Comparison of ENCODE assay signal across 8 cellular contexts in the genomic region with DNA sequence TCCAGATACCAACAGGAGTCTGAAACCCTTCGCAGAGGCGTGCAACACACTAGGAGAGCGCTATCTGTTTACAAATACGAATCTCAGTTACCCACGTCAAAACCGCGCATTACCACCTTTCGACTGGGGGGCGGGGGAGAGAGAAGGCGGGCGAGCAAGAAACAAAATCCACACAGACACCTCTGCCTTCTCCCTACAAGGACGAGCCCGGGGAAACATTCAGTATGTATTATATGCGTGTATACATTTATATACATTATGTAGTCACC. TPM values are rescaled to one million over a fixed set of nuclear protein-coding genes. Genes with fewer than 3 reads are reported as not detected.
DNase-seq lines count a peak whose midpoint lies in the region; ATAC-seq and TF ChIP-seq lines count a peak whose summit lies in the region.

No MANE protein-coding gene starts in this region.

- DNase-seq in SIG-M5 treated with dmso at 0.1 percent for 504 hours (lab: John Stamatoyannopoulos, UW; ENCODE audit: unreplicated experiment) (peak; percentile 68), SIG-M5 (lab: John Stamatoyannopoulos, UW) (no peak), HL-60 (ENCODE audit: low read depth in 1 of 2, low spot score in 1 of 2) (peak; percentile 60 to 65), RPMI8226 (peak; percentile 86), head of caudate nucleus (peak in 37 of 42 donors; percentile 3 to 62 (median 31)), psoas muscle (peak; percentile 30 to 65), uterus (peak; percentile 27 to 53)
- DNase-seq in activated T-helper 9 cell treated with anti-CD3 and anti-CD28 coated beads, Interleukin-2, amount 50 U/mL, for 16 hours (ENCODE audit: low read depth) = peak; percentile 64

- TF ChIP-seq CTCF in HL-60 (IDR thresholded peaks at IDR 0.05; ENCODE audit: insufficient read depth, low read length) (no peak), psoas muscle (IDR thresholded peaks at IDR 0.05) (no peak), uterus (IDR thresholded peaks at IDR 0.05) (no peak)

- H3K4me1 ChIP-seq in psoas muscle (peaks cover 42% of the 10 kb centered on the region), uterus (no peaks in the 10 kb centered on the region)

- H3K4me3 ChIP-seq in HL-60 (replicated peaks; ENCODE audit: insufficient read depth, low read length) = peak overlapping the region; percentile 87
- H3K4me3 ChIP-seq in psoas muscle = peak overlapping the region; percentile 91
- H3K4me3 ChIP-seq in uterus = peak overlapping the region; percentile 63 to 88

- TF ChIP-seq POLR2A in uterus (IDR thresholded peaks at IDR 0.05) = peak in 1 of 2 donors; percentile 46

- intact Hi-C loops in head of caudate nucleus (cut with DNase I) = loop anchor here (10.0 kb wide), 2 partner anchors 147 to 153 kb away; a partner anchor contains a TSS
- intact Hi-C loops in psoas muscle (cut with DNase I) = loop anchor here (2.0 to 10.0 kb wide), 4 partner anchors 50 to 125 kb away; a partner anchor contains a TSS
- intact Hi-C loops in uterus (cut with DNase I; ENCODE audit: low total_unique reads) = no loop called here

- H3K9me3 ChIP-seq in psoas muscle = no peaks in the 10 kb centered on the region
- H3K9me3 ChIP-seq in uterus = no peaks in the 10 kb centered on the region

- peak; percentile 55 to 79 (median 72) for ATAC-seq in psoas muscle

- peak overlapping the region; percentile 81 for H3K27ac ChIP-seq in HL-60 (replicated peaks)
- H3K27ac ChIP-seq in psoas muscle = peak overlapping the region; percentile 92
- peak overlapping the region; percentile 91 to 92 for H3K27ac ChIP-seq in uterus

- no peaks in the 10 kb centered on the region for H3K27me3 ChIP-seq in HL-60 (ENCODE audit: insufficient read depth, poor library complexity, severe bottlenecking)
- H3K27me3 ChIP-seq in psoas muscle (ENCODE audit: insufficient read depth in 3 of 3, low read length in 2 of 3) = no peaks in the 10 kb centered on the region
- no peaks in the 10 kb centered on the region for H3K27me3 ChIP-seq in uterus

- H3K36me3 ChIP-seq in psoas muscle (ENCODE audit: insufficient read depth in 1 of 2, low read depth in 1 of 2) = no peaks in the 10 kb centered on the region
- no peaks in the 10 kb centered on the region for H3K36me3 ChIP-seq in uterus

- 0% methylated on average over 14 of the region's 14 CpGs for WGBS in psoas muscle, 3 donors

RNA-seq across cellular contexts. Expression of a gene that starts 0.7 kb away (rescaled TPM):
- 10 to 100 TPM; 44.3 to 70.5 (median 54.6) TPM for total RNA-seq in psoas muscle
- polyA plus RNA-seq in psoas muscle = 10 to 100 TPM; 13.3 to 50.8 (median 38.2) TPM
- total RNA-seq in uterus = 100 to 1,000 TPM; 105 to 138 (median 127) TPM

RNA-seq across cellular contexts. Expression of a gene that starts 50.0 kb away (rescaled TPM):
- total RNA-seq in psoas muscle (10 to 100 TPM in 2 of 4 donors, 1 to 10 TPM in 2; 5.6 to 12.2 (median 10.2) TPM), uterus (100 to 1,000 TPM in 1 of 4 donors, 10 to 100 TPM in 1, 1 to 10 TPM in 2; 1.8 to 125 (median 9.6) TPM)
- polyA plus RNA-seq in psoas muscle = 1 to 10 TPM; 3.6 to 7.9 (median 7.7) TPM
